21 cellular contexts compared by ENCODE assay signal in the genomic region with DNA sequence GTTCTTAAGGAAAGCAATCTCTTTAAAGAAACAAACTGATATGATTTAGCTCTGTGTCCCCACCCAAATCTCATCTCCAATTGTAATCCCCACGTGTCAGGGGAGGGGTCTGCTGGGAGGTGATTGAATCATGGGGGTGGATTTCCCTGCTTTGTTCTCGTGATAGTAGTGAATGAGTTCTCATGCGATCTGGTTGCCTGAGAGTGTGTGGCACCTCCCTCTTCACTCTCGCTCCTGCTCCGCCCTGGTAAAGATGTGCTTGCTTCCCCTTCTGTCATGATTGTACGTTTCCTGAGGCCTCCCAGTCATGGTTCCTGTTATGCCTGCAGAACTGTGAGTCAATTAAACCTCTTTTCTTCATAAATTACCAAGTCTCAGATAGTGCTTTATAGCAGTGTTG.
"Had no signal": no experiment of that assay in that cellular context is flagged by ENCODE, and none has a peak within 500 bp of the region (broad histone marks: within the 10 kb centered on the region; RNA-seq: fewer than 3 reads in every experiment).

No MANE protein-coding gene starts in this region.

- ATAC-seq: HepG2 had no signal

- DNase-seq: IMR-90, Kasumi-1, MM.1S, NCI-H1092 treated with DMSO at 0.1 percent for 48 hours, NCI-H1436, NCI-H187, NCI-H2029, NCI-H2081 treated with DMSO at 0.1 percent for 48 hours, NCI-H2171, NCI-H226, NCI-H446, NCI-H510A, NCI-H69, Right ventricle myocardium superior, RPMI8226, SIG-M5 had no signal

- H3K9ac ChIP-seq: KMS-11 had no signal

- H3K9me3 ChIP-seq: SJSA1 had no signal

- H3K4me2 ChIP-seq: KMS-11 had no signal

- H3K4me1 ChIP-seq: SJSA1 had no signal

- H3K27me3 ChIP-seq: SJSA1 had no signal

- H3K36me3 ChIP-seq: SJSA1 had no signal

- H3K4me3 ChIP-seq: SJSA1, SK-N-MC had no signal

- H3K27ac ChIP-seq: KMS-11, SJSA1, SK-N-MC had no signal

- FAIRE-seq: HepG2, RCC 7860 had no signal
